In genomic region chr17:49229805-49230600, GRCh38 we compare ENCODE assay signal across 9 cellular contexts. TPM values are rescaled to one million over a fixed set of nuclear protein-coding genes. Genes with fewer than 3 reads are reported as not detected.
DNase-seq lines count a peak whose midpoint lies in the region; ATAC-seq and TF ChIP-seq lines count a peak whose summit lies in the region.
"Had no signal": no experiment of that assay in that cellular context is flagged by ENCODE, and none has a peak within 500 bp of the region (broad histone marks: within the 10 kb centered on the region; RNA-seq: fewer than 3 reads in every experiment).

No MANE protein-coding gene starts in this region.

- 13 to 16% methylated on average over 14 to 36 of the region's 36 CpGs for WGBS in GM23248 (ENCODE audit: low coverage in 1 of 2, low lambda C conversion rate in 2 of 2, missing lambda C conversion rate in 2 of 2), 2 experiments
- 10 to 16% (median 12%) methylated on average over 31 to 36 of the region's 36 CpGs for WGBS in spleen, 5 donors

- no peaks in the 10 kb centered on the region for H3K36me3 Mint-ChIP-seq in T-cell

- no peak for TF ChIP-seq POLR2A in spleen (IDR thresholded peaks at IDR 0.05)

- H3K4me2 ChIP-seq in GM23248 (ENCODE audit: unreplicated experiment), result peak overlapping the region; percentile 93

- no peaks in the 10 kb centered on the region for H3F3A ChIP-seq in GM23248 (ENCODE audit: insufficient read depth)

- H3K27ac ChIP-seq in GM23248 (no peak overlapping the region), left ventricle myocardium inferior (replicated peaks) (no peak overlapping the region), spleen (peak overlapping the region in 4 of 8 donors; percentile 57 to 92 (median 81))

- no peaks in the 10 kb centered on the region for H3K9me3 ChIP-seq in GM23248 (ENCODE audit: low read depth)
- H3K9me3 ChIP-seq in left ventricle myocardium inferior (replicated peaks), result no peaks in the 10 kb centered on the region
- H3K9me3 ChIP-seq in spleen, result no peaks in the 10 kb centered on the region

- CTCF ChIA-PET in T-cell (lab: Charles Lee), result interaction anchor here (0.6 to 2.5 kb wide), 4 partner anchors 38 to 1942 kb away, joined by 3 to 11 read pairs (median 8); no protein-coding TSS in a partner anchor

- H3K4me1 ChIP-seq in GM23248 (ENCODE audit: insufficient read depth) (no peaks in the 10 kb centered on the region), left ventricle myocardium inferior (peaks cover 29% of the 10 kb centered on the region), spleen (peaks cover 14 to 79% (median 41%) of the 10 kb centered on the region in 6 donors)

- peaks cover 14 to 22% (median 19%) of the 10 kb centered on the region in 3 donors for H3K4me1 Mint-ChIP-seq in T-cell

- H3K36me3 ChIP-seq in GM23248 (ENCODE audit: low read depth) (no peaks in the 10 kb centered on the region), left ventricle myocardium inferior (no peaks in the 10 kb centered on the region), spleen (peaks cover 0 to 19% (median 0%) of the 10 kb centered on the region in 6 donors)

- ATAC-seq in T-cell (replicated peaks in 1 of 4), result peak; percentile 2 to 8 (median 4)
- ATAC-seq in GM19035 (IDR thresholded peaks at IDR 0.05; ENCODE audit: unreplicated experiment), result no peak

- H2AFZ ChIP-seq in GM23248, result peak overlapping the region; percentile 86

- POLR2A ChIA-PET in T-cell (lab: Charles Lee), result interaction anchor here in 1 of 2 donors (0.6 kb wide), 1 partner anchor 12 kb away, joined by 6 read pairs; no protein-coding TSS in a partner anchor

- no peaks in the 10 kb centered on the region for H3K9me2 ChIP-seq in GM23248 (ENCODE audit: insufficient read depth)

- H3K27ac Mint-ChIP-seq in T-cell, result no peak overlapping the region

- no peaks in the 10 kb centered on the region for H4K20me1 ChIP-seq in GM23248 (ENCODE audit: insufficient read depth)

- peaks cover 3 to 20% of the 10 kb centered on the region in 2 donors for H3K27me3 Mint-ChIP-seq in T-cell

- H3K4me3 Mint-ChIP-seq in T-cell, result peak overlapping the region; percentile 83 to 87 (median 85)

- H3K9ac ChIP-seq in GM23248, result peak overlapping the region; percentile 54; the same call in 1 of the 2 replicates

- peak overlapping the region; percentile 91 for H3K4me3 ChIP-seq in GM23248
- H3K4me3 ChIP-seq in left ventricle myocardium inferior, result peak overlapping the region; percentile 71
- H3K4me3 ChIP-seq in spleen, result peak overlapping the region; percentile 52 to 78 (median 62)

- no peaks in the 10 kb centered on the region for H3K9me3 Mint-ChIP-seq in T-cell

- intact Hi-C loops in left ventricle myocardium inferior (cut with micrococcal nuclease), result loop anchor here (5.0 kb wide), 1 partner anchor 48 kb away; no protein-coding TSS in a partner anchor
- intact Hi-C loops in spleen (cut with DNase I; ENCODE audit: low total_unique reads), result no loop called here

- peaks cover 32% of the 10 kb centered on the region for H3K27me3 ChIP-seq in GM23248 (replicated peaks; ENCODE audit: insufficient read depth)
- peaks cover 24% of the 10 kb centered on the region for H3K27me3 ChIP-seq in left ventricle myocardium inferior (ENCODE audit: low read depth)
- peaks cover 0 to 27% (median 1%) of the 10 kb centered on the region in 7 donors for H3K27me3 ChIP-seq in spleen (replicated peaks in 1 of 7)

- no peaks in the 10 kb centered on the region for H3K79me2 ChIP-seq in GM23248 (ENCODE audit: insufficient read depth)

- in situ Hi-C loops in GM23248 (cut with MboI), result no loop called here

- TF ChIP-seq CTCF in left ventricle myocardium inferior (IDR thresholded peaks at IDR 0.05; ENCODE audit: borderline replicate concordance) (no peak), spleen (IDR thresholded peaks at IDR 0.05 in 8 of 11, conservative IDR thresholded peaks at IDR 0.05 in 3 of 11) (no peak)

- DNase-seq in GM23248 (no peak), T-cell (no peak), left ventricle myocardium inferior (no peak), spleen (peak; percentile 85), foreskin melanocyte (no peak), putamen (ENCODE audit: low spot score) (no peak), ecto neural progenitor cell (ENCODE audit: low spot score) (no peak)
- DNase-seq: NCI-H2107 had no signal

RNA-seq across cellular contexts. Expression of gene PHOSPHO1, which starts 0.6 kb away (rescaled TPM):
- total RNA-seq in GM23248 (2014; rRNA removed; shearing (Covaris generic)), result not detected in 2 replicates
- polyA plus RNA-seq in GM23248 (2016; fragmentation: Nextera tagmentation; extraction: Ambion mirVana), result not detected in 2 replicates
- under 1 TPM in 1 of 5 donors, not detected in 4; 0.13 TPM for total RNA-seq in T-cell
- 0.52 TPM for total RNA-seq in left ventricle myocardium inferior
- total RNA-seq in spleen, result 10 to 100 TPM in 2 of 7 donors, 1 to 10 TPM in 5; 1.5 to 12.2 (median 6.9) TPM
- 1 to 10 TPM in 1 of 3 donors, under 1 TPM in 2; 0.80 to 2.1 (median 0.96) TPM for polyA plus RNA-seq in spleen

RNA-seq across cellular contexts. Expression of gene ABI3, which starts 19.5 kb away (rescaled TPM):
- not detected in 2 replicates for total RNA-seq in GM23248 (2014; rRNA removed; shearing (Covaris generic))
- polyA plus RNA-seq in GM23248 (2016; fragmentation: Nextera tagmentation; extraction: Ambion mirVana) (0.37 TPM in 1 of 2 replicates, not detected in the other), spleen (10 to 100 TPM; 51.3 to 94.7 (median 56.6) TPM)
- total RNA-seq in T-cell (10 to 100 TPM; 10.4 to 21.7 (median 18.3) TPM), left ventricle myocardium inferior (4.9 TPM), spleen (100 to 1,000 TPM in 2 of 7 donors, 10 to 100 TPM in 5; 74.0 to 121 (median 87.2) TPM)

RNA-seq across cellular contexts. Expression of gene GNGT2, which starts 19.6 kb away (rescaled TPM):
- not detected in 2 replicates for total RNA-seq in GM23248 (2014; rRNA removed; shearing (Covaris generic))
- polyA plus RNA-seq in GM23248 (2016; fragmentation: Nextera tagmentation; extraction: Ambion mirVana) (not detected in 2 replicates), spleen (10 to 100 TPM; 22.7 to 42.9 (median 34.1) TPM)
- total RNA-seq in T-cell (1 to 10 TPM; 4.5 to 6.3 (median 5.0) TPM), left ventricle myocardium inferior (2.2 TPM), spleen (10 to 100 TPM; 17.2 to 32.9 (median 21.9) TPM)
